1 cellular context compared by ENCODE assay signal in the genomic region with DNA sequence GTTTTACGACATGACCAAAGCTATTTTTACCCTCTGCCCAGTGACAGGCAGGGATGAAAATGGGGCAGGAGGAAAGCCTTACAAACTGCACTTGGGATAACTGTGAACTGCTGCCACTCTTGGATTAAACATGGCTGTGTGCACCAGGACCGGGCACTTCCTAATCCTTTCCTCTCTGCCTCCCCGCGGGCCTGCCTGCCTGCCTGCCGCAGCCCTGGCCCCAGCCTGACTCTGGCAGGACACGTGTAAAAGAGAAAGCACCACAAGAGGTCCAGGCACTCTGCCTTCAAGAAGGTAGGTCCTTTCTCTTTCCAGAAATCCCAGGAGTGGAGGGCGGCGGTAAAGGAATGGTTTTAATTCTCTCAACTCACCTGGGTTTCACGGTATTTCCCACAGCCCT.
TF ChIP-seq lines count a peak whose summit lies in the region.

No MANE protein-coding gene starts in this region.

TF ChIP-seq in HepG2, 621 proteins besides CTCF, POLR2A, EP300 and RAD21:
- no peak for TF ChIP-seq ZNF879 (CRISPR knock-in tag; IDR thresholded peaks at IDR 0.05)
- TF ChIP-seq MTA3 (CRISPR knock-in tag; IDR thresholded peaks at IDR 0.05), result no peak
- TF ChIP-seq MIXL1 (CRISPR knock-in tag; IDR thresholded peaks at IDR 0.05), result no peak
- TF ChIP-seq, protein P1, sequence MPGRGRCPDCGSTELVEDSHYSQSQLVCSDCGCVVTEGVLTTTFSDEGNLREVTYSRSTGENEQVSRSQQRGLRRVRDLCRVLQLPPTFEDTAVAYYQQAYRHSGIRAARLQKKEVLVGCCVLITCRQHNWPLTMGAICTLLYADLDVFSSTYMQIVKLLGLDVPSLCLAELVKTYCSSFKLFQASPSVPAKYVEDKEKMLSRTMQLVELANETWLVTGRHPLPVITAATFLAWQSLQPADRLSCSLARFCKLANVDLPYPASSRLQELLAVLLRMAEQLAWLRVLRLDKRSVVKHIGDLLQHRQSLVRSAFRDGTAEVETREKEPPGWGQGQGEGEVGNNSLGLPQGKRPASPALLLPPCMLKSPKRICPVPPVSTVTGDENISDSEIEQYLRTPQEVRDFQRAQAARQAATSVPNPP (CRISPR knock-in tag; IDR thresholded peaks at IDR 0.05), result no peak
